ENCODE assay signal across 2 cellular contexts in genomic region chr12:103288016-103288415, GRCh38.
TF ChIP-seq lines count a peak whose summit lies in the region.

No MANE protein-coding gene starts in this region.

TF ChIP-seq in K562, 482 proteins besides CTCF, POLR2A, EP300 and RAD21:
- TF ChIP-seq, protein P1, sequence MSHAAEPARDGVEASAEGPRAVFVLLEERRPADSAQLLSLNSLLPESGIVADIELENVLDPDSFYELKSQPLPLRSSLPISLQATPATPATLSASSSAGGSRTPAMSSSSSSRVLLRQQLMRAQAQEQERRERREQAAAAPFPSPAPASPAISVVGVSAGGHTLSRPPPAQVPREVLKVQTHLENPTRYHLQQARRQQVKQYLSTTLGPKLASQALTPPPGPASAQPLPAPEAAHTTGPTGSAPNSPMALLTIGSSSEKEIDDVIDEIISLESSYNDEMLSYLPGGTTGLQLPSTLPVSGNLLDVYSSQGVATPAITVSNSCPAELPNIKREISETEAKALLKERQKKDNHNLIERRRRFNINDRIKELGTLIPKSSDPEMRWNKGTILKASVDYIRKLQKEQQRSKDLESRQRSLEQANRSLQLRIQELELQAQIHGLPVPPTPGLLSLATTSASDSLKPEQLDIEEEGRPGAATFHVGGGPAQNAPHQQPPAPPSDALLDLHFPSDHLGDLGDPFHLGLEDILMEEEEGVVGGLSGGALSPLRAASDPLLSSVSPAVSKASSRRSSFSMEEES (CRISPR knock-in tag; IDR thresholded peaks at IDR 0.05), result peak; percentile 51; the same call in 1 of the 2 replicates
- TF ChIP-seq L3MBTL2 (IDR thresholded peaks at IDR 0.05), result no peak

TF ChIP-seq in H1, 55 proteins besides CTCF, POLR2A, EP300 and RAD21:
- TF ChIP-seq EGR1 (IDR thresholded peaks at IDR 0.05; ENCODE audit: borderline replicate concordance, low read depth, low read length), result no peak
- TF ChIP-seq, protein P2, sequence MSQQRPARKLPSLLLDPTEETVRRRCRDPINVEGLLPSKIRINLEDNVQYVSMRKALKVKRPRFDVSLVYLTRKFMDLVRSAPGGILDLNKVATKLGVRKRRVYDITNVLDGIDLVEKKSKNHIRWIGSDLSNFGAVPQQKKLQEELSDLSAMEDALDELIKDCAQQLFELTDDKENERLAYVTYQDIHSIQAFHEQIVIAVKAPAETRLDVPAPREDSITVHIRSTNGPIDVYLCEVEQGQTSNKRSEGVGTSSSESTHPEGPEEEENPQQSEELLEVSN (IDR thresholded peaks at IDR 0.05), result no peak
- no peak for TF ChIP-seq YY1 (IDR thresholded peaks at IDR 0.05; ENCODE audit: low read depth, low read length)
- TF ChIP-seq RFX5 (IDR thresholded peaks at IDR 0.05; ENCODE audit: borderline replicate concordance, low read depth, low read length), result peak; percentile 66; the same call in 1 of the 2 replicates
- no peak for TF ChIP-seq POU5F1 (IDR thresholded peaks at IDR 0.05; ENCODE audit: low read depth, low read length)
- TF ChIP-seq KDM5A (IDR thresholded peaks at IDR 0.05; ENCODE audit: low read length), result no peak
- TF ChIP-seq, protein P3, sequence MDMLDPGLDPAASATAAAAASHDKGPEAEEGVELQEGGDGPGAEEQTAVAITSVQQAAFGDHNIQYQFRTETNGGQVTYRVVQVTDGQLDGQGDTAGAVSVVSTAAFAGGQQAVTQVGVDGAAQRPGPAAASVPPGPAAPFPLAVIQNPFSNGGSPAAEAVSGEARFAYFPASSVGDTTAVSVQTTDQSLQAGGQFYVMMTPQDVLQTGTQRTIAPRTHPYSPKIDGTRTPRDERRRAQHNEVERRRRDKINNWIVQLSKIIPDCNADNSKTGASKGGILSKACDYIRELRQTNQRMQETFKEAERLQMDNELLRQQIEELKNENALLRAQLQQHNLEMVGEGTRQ (IDR thresholded peaks at IDR 0.05; ENCODE audit: low read length), result peak; percentile 49
- no peak for TF ChIP-seq HDAC6 (IDR thresholded peaks at IDR 0.05; ENCODE audit: low read depth, low read length)
- no peak for TF ChIP-seq SAP30 (IDR thresholded peaks at IDR 0.05; ENCODE audit: insufficient read depth, insufficient replicate concordance, low read length)
- no peak for TF ChIP-seq NRF1 (IDR thresholded peaks at IDR 0.05; ENCODE audit: low read depth, low read length)
